8 cellular contexts compared by ENCODE assay signal in the genomic region with DNA sequence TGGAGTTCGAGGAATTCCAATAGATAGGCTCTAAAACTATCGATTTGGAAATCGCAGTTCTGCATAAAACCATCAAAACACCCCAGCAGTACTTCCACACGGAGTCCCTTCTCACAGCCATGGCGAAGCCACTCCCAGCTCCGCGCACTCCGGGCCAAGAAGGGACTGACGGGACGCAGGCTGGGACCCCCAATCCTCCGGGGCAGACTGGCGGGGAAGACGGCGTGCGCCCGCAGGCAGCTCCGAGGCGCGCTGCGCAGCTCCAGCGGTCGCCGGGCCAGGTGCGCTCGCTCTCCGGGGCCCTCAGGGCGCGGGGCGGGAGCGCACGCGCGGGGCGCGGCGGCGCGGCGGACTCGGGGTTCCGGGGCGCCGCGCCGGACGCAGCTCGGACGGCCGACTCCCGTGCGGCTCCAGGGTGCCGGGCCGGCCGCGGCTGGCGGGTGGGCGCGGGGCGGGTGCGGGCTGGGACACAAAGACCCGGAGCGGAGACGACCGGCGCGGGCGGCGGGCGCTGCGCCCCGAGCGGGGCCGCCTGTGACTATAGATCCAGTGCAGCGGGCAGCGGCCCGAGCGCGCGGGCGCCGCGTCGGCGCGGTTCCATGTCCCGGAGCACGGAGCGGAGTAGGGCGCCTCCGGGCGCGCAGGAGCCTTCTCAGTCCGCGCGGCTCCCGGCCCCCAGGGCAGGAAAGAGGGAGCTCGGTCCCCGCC. TPM values are rescaled to one million over a fixed set of nuclear protein-coding genes. Genes with fewer than 3 reads are reported as not detected.
DNase-seq lines count a peak whose midpoint lies in the region; ATAC-seq and FAIRE-seq lines count a peak whose summit lies in the region.

No MANE protein-coding gene starts in this region.

- H3K4me3 ChIP-seq in iPS-11a (ENCODE audit: low read depth, low read length) (peak overlapping the region; percentile 73), small intestine (ENCODE audit: low read depth in 1 of 2, low read length in 2 of 2) (peak overlapping the region; percentile 77 to 84)

- H3K9me3 ChIP-seq in small intestine (ENCODE audit: control insufficient read depth, low read depth), result no peaks in the 10 kb centered on the region

- WGBS in small intestine, 3 donors, result 0 to 1% (median 1%) methylated on average over 53 to 98 of the region's 98 CpGs

- H3K4me1 ChIP-seq in small intestine (ENCODE audit: control insufficient read depth in 2 of 2, insufficient read depth in 1 of 2, low read depth in 1 of 2, low read length in 1 of 2), result peaks cover 0 to 3% of the 10 kb centered on the region in 2 donors

- FAIRE-seq in small intestine (lab: Jason Lieb, UNC), result no peak

- H3K36me3 ChIP-seq in small intestine (ENCODE audit: control insufficient read depth in 2 of 2, insufficient read depth in 2 of 2, low read length in 2 of 2), result no peaks in the 10 kb centered on the region

- H3K27me3 ChIP-seq in small intestine (ENCODE audit: control insufficient read depth in 2 of 2, insufficient read depth in 2 of 2, low read length in 2 of 2), result peaks cover 0 to 2% of the 10 kb centered on the region in 2 donors

- peak overlapping the region; percentile 79 to 83 for H3K27ac ChIP-seq in small intestine (ENCODE audit: low read depth in 1 of 2, low read length in 1 of 2)

- DNase-seq in NCI-H2171 (lab: John Stamatoyannopoulos, UW) (peak; percentile 5), NCI-H2171 treated with DMSO at 0.1 percent for 48 hours (lab: John Stamatoyannopoulos, UW) (no peak), NCI-H774 (lab: John Stamatoyannopoulos, UW) (peak; percentile 42), astrocyte of the hippocampus (ENCODE audit: low read depth, low spot score) (peak; percentile 62), small intestine (peak; percentile 27), C1 segment of cervical spinal cord (lab: John Stamatoyannopoulos, UW) (no peak)

- ATAC-seq in HG02571 (IDR thresholded peaks at IDR 0.05; ENCODE audit: unreplicated experiment), result peak; percentile 21

RNA-seq across cellular contexts. Expression of gene EFNB2, which starts 0.5 kb away (rescaled TPM):
- 10 to 100 TPM; 10.8 to 33.0 (median 18.1) TPM for polyA plus RNA-seq in small intestine

RNA-seq across cellular contexts. Expression of gene ARGLU1, which starts 32.9 kb away (rescaled TPM):
- polyA plus RNA-seq in small intestine, result 10 to 100 TPM; 43.8 to 65.8 (median 46.2) TPM

Comparison
In these comparisons a context has a peak if more than half of its experiments do, and no peak if none do; other contexts are left out.
1. DNase-seq: peak in NCI-H2171 (single experiment), NCI-H774 (single experiment), astrocyte of the hippocampus (single experiment) and small intestine (single experiment); none in NCI-H2171 treated with DMSO at 0.1 percent for 48 hours (single experiment) and C1 segment of cervical spinal cord (0 of 14).